Comparison of ENCODE assay signal across 8 cellular contexts in the genomic region with DNA sequence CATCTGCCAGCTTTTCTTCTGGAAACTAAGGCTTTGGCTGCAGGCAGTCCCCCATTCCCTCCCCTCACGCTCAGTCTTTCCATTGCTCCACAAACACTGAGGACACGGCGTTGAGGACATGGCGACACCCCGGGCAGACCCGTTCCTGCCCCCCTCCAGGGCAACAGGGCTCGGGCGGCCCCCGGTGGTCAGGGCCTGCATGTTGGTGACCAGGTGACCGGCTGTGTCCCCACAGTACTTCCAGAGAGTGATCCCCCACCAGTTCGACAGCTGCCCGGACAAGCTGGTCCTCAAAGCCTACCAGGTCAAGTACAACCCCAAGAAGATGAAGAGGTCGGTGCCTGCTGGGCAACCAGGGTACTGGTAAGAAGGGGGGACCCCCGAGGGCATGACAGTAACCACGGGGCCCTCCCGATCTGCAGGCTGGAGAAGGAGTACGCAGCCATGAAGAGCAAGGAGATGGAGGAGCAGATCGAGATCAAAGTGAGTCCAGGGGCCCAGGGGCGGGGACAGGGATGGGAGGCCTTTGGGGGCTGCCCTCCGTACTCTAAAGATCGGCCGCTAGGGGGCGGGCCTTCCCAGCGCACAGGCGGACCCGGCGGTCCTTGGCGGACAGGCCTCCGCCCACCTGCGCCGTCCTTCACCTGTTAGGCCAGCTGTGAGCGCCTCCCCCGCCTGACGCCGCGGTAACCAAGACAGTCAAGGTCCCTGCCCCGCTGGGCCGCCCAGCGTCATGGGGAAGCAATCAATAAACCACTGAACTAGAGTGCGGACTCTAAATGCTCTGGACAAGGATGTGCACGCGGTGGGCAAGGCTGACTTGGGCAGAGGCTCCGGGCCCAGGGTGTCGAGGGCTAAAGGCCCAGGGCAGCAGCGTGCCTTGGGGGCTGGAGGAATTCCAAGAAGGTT. TPM values are rescaled to one million over a fixed set of nuclear protein-coding genes. Genes with fewer than 3 reads are reported as not detected.
DNase-seq lines count a peak whose midpoint lies in the region; ATAC-seq and TF ChIP-seq lines count a peak whose summit lies in the region.

No MANE protein-coding gene starts in this region.

- H3K4me1 Mint-ChIP-seq in activated CD4-positive, alpha-beta memory T cell treated with anti-CD3 and anti-CD28 coated beads for 36 hours (ENCODE audit: low read depth) = peaks cover 4% of the 10 kb centered on the region
- H3K4me1 Mint-ChIP-seq in memory B cell = peaks cover 7% of the 10 kb centered on the region

- intact Hi-C loops in activated CD4-positive, alpha-beta memory T cell treated with anti-CD3 and anti-CD28 coated beads for 36 hours (cut with micrococcal nuclease) = no loop called here

- H3K36me3 Mint-ChIP-seq in activated CD4-positive, alpha-beta memory T cell treated with anti-CD3 and anti-CD28 coated beads for 36 hours = no peaks in the 10 kb centered on the region
- H3K36me3 Mint-ChIP-seq in memory B cell = peaks cover 5% of the 10 kb centered on the region

- H3K27me3 ChIP-seq in BJ (ENCODE audit: control insufficient read depth, insufficient read depth, low read length) (no peaks in the 10 kb centered on the region), HAP-1 (ENCODE audit: low read depth) (no peaks in the 10 kb centered on the region)

- ATAC-seq in memory B cell (ENCODE audit: low read depth) = peak; percentile 87
- ATAC-seq in HG03159 (IDR thresholded peaks at IDR 0.05; ENCODE audit: unreplicated experiment) = no peak

- POLR2A ChIA-PET in BJ (lab: Charles Lee) = no interaction called here
- POLR2A ChIA-PET in activated CD4-positive, alpha-beta memory T cell treated with anti-CD3 and anti-CD28 coated beads for 36 hours (lab: Charles Lee) = no interaction called here

- peaks cover 4% of the 10 kb centered on the region; the same call in 1 of the 2 replicates for H3K4me1 ChIP-seq in HAP-1

- no peak overlapping the region for H3K4me3 Mint-ChIP-seq in activated CD4-positive, alpha-beta memory T cell treated with anti-CD3 and anti-CD28 coated beads for 36 hours
- no peak overlapping the region for H3K4me3 Mint-ChIP-seq in memory B cell

- TF ChIP-seq CTCF in BJ (IDR thresholded peaks at IDR 0.05; ENCODE audit: insufficient read depth, low read depth, low read length) = peak; percentile 87

- no peaks in the 10 kb centered on the region for H3K9me3 Mint-ChIP-seq in activated CD4-positive, alpha-beta memory T cell treated with anti-CD3 and anti-CD28 coated beads for 36 hours
- H3K9me3 Mint-ChIP-seq in memory B cell = no peaks in the 10 kb centered on the region

- no peaks in the 10 kb centered on the region for H3K9me3 ChIP-seq in HAP-1

- H3K27ac Mint-ChIP-seq in activated CD4-positive, alpha-beta memory T cell treated with anti-CD3 and anti-CD28 coated beads for 36 hours = no peak overlapping the region
- no peak overlapping the region for H3K27ac Mint-ChIP-seq in memory B cell

- H3K36me3 ChIP-seq in BJ (ENCODE audit: control insufficient read depth, insufficient read depth, low read length) (no peaks in the 10 kb centered on the region), HAP-1 (replicated peaks) (no peaks in the 10 kb centered on the region)

- no peaks in the 10 kb centered on the region for H3K27me3 Mint-ChIP-seq in activated CD4-positive, alpha-beta memory T cell treated with anti-CD3 and anti-CD28 coated beads for 36 hours
- H3K27me3 Mint-ChIP-seq in memory B cell = peaks cover 17% of the 10 kb centered on the region

- DNase-seq in BJ (ENCODE audit: low read depth) (no peak), HAP-1 (ENCODE audit: low spot score in 2 of 2) (peak; percentile 69 to 90), NCI-H526 treated with DMSO at 0.1 percent for 48 hours (lab: John Stamatoyannopoulos, UW) (peak; percentile 57), memory B cell (ENCODE audit: low spot score in 2 of 2) (peak; percentile 57 to 71)
- peak; percentile 79 for DNase-seq in activated CD4-positive, alpha-beta memory T cell treated with anti-CD3 and anti-CD28 coated beads for 36 hours
- peak; percentile 58 for DNase-seq in effector CD4-positive, alpha-beta T cell
- DNase-seq in stimulated activated CD8-positive, alpha-beta memory T cell treated with anti-CD3 and anti-CD28 coated beads, Interleukin-4, amount 100 ng/mL, for 48 hours = peak; percentile 87

- in situ Hi-C loops in HAP-1 (cut with MboI; ENCODE audit: low sequenced_read_pairs) = no loop called here

- CTCF ChIA-PET in BJ (lab: Yijun Ruan, JAX) = interaction anchor here (0.6 to 3.9 kb wide), 22 partner anchors 9 to 355 kb away, joined by 3 to 29 read pairs (median 5); a partner anchor contains a TSS
- CTCF ChIA-PET in activated CD4-positive, alpha-beta memory T cell treated with anti-CD3 and anti-CD28 coated beads for 36 hours (lab: Charles Lee) = interaction anchor here (0.6 to 3.5 kb wide), 15 partner anchors 9 to 285 kb away, joined by 3 to 17 read pairs (median 6); a partner anchor contains a TSS

- H3K4me3 ChIP-seq in BJ (ENCODE audit: low read depth, low read length) (no peak overlapping the region), HAP-1 (no peak overlapping the region)

RNA-seq across cellular contexts. Expression of a gene that starts 21.1 kb away (rescaled TPM):
- polyA plus RNA-seq in BJ (2011; rRNA removed) = not detected in 2 replicates
- polyA minus RNA-seq in BJ (2011; rRNA and poly(A)+ RNA removed) = not detected in 2 replicates
- total RNA-seq in activated CD4-positive, alpha-beta memory T cell treated with anti-CD3 and anti-CD28 coated beads for 36 hours = under 1 TPM; 0.14 to 0.19 TPM

RNA-seq across cellular contexts. Expression of a gene that starts 23.1 kb away (rescaled TPM):
- 8.1 and 11.7 TPM in 2 replicates for polyA plus RNA-seq in BJ (2011; rRNA removed)
- polyA minus RNA-seq in BJ (2011; rRNA and poly(A)+ RNA removed) = 10.1 and 12.7 TPM in 2 replicates
- total RNA-seq in activated CD4-positive, alpha-beta memory T cell treated with anti-CD3 and anti-CD28 coated beads for 36 hours = 1 to 10 TPM; 5.0 to 5.6 TPM

RNA-seq across cellular contexts. Expression of a gene that starts 35.2 kb away (rescaled TPM):
- polyA plus RNA-seq in BJ (2011; rRNA removed) = 6.0 and 8.6 TPM in 2 replicates
- polyA minus RNA-seq in BJ (2011; rRNA and poly(A)+ RNA removed) = 4.9 and 8.3 TPM in 2 replicates
- not detected for total RNA-seq in activated CD4-positive, alpha-beta memory T cell treated with anti-CD3 and anti-CD28 coated beads for 36 hours

RNA-seq across cellular contexts. Expression of a gene that starts 50.6 kb away (rescaled TPM):
- polyA plus RNA-seq in BJ (2011; rRNA removed) = 6.2 and 8.0 TPM in 2 replicates
- 10.1 and 10.3 TPM in 2 replicates for polyA minus RNA-seq in BJ (2011; rRNA and poly(A)+ RNA removed)
- 10 to 100 TPM; 29.1 to 30.1 TPM for total RNA-seq in activated CD4-positive, alpha-beta memory T cell treated with anti-CD3 and anti-CD28 coated beads for 36 hours
